11 cellular contexts compared by ENCODE assay signal in the genomic region with DNA sequence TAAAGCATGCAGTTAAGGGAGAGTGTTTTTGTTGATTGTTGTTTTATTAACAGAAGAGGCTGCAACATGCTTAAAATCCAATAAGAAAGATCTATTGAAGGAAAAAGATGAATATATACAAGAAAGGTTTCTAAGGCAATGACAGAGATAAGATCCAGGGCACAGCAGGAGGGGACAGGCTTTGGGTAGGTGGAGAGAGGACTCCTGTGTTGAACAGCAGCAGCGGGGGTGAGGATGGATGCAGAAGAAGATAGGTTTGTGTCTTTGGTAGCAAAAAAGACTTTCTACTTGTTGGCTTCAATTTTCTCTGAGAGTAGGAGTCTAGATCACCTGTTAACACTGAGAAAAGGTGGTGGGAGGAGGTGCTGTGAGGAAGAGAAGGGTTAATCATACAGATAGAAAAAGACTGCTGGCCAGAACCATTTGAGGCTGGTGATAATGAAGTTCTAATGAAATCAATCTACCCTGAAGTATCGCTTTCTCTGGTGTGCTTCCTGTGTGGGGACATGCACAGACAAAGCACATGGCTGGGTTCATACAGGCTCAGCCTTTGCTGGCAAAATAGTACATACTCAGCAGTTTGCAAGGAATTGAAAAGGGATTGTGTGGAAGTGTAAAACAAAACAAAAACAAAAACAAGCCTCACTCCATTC. TPM values are rescaled to one million over a fixed set of nuclear protein-coding genes. Genes with fewer than 3 reads are reported as not detected.
DNase-seq lines count a peak whose midpoint lies in the region; ATAC-seq and TF ChIP-seq lines count a peak whose summit lies in the region.
"Had no signal": no experiment of that assay in that cellular context is flagged by ENCODE, and none has a peak within 500 bp of the region (broad histone marks: within the 10 kb centered on the region; RNA-seq: fewer than 3 reads in every experiment).

No MANE protein-coding gene starts in this region.

- intact Hi-C loops in esophagus squamous epithelium (cut with DNase I), result no loop called here

- no peak overlapping the region for H3K9ac ChIP-seq in GM23248

- no peaks in the 10 kb centered on the region for H3K9me2 ChIP-seq in GM23248 (ENCODE audit: insufficient read depth)

- H3K4me2 ChIP-seq in GM23248 (ENCODE audit: unreplicated experiment), result no peak overlapping the region

- peak; percentile 95 for ATAC-seq in GM18502 (IDR thresholded peaks at IDR 0.05; ENCODE audit: poor library complexity, unreplicated experiment)
- peak; percentile 95 for ATAC-seq in GM21447 (IDR thresholded peaks at IDR 0.05; ENCODE audit: unreplicated experiment)
- ATAC-seq in HG03378 (IDR thresholded peaks at IDR 0.05; ENCODE audit: unreplicated experiment), result peak; percentile 88

- peaks cover 100% of the 10 kb centered on the region for H3K79me2 ChIP-seq in GM23248 (ENCODE audit: insufficient read depth)

- POLR2A ChIA-PET in HEK293T (lab: Yijun Ruan, JAX), result no interaction called here

- in situ Hi-C loops in GM23248 (cut with MboI), result no loop called here

- TF ChIP-seq POLR2A in esophagus squamous epithelium (IDR thresholded peaks at IDR 0.05), result no peak

- H3K36me3 ChIP-seq in esophagus squamous epithelium (no peaks in the 10 kb centered on the region), GM23248 (ENCODE audit: low read depth) (peaks cover 8% of the 10 kb centered on the region; the same call in 1 of the 2 replicates)
- H3K36me3 ChIP-seq: neutrophil had no signal

- H3K27me3 ChIP-seq in esophagus squamous epithelium (no peaks in the 10 kb centered on the region), GM23248 (replicated peaks; ENCODE audit: insufficient read depth) (no peaks in the 10 kb centered on the region)
- H3K27me3 ChIP-seq: neutrophil had no signal

- no peak for TF ChIP-seq CTCF in esophagus squamous epithelium (IDR thresholded peaks at IDR 0.05)

- CTCF ChIA-PET in HEK293T (lab: Yijun Ruan, JAX), result interaction anchor here (0.6 kb wide), 1 partner anchor 20 kb away, joined by 3 read pairs; no protein-coding TSS in a partner anchor

- peak overlapping the region; percentile 71 to 85 (median 78) for H3K27ac ChIP-seq in esophagus squamous epithelium
- H3K27ac ChIP-seq in GM23248, result no peak overlapping the region
- H3K27ac ChIP-seq: neutrophil had no signal

- H3K9me3 ChIP-seq in esophagus squamous epithelium (no peaks in the 10 kb centered on the region), GM23248 (ENCODE audit: low read depth) (no peaks in the 10 kb centered on the region)
- H3K9me3 ChIP-seq: neutrophil had no signal

- peaks cover 11% of the 10 kb centered on the region; the same call in 1 of the 2 replicates for H3F3A ChIP-seq in GM23248 (ENCODE audit: insufficient read depth)

- WGBS in esophagus squamous epithelium, 2 donors, result 33 to 39% methylated on average over 2 of the region's 2 CpGs
- WGBS in GM23248 (ENCODE audit: low coverage in 1 of 2, low lambda C conversion rate in 2 of 2, missing lambda C conversion rate in 2 of 2), 2 experiments, result 70% methylated on average over 2 of the region's 2 CpGs

- H3K4me3 ChIP-seq in esophagus squamous epithelium, result no peak overlapping the region
- H3K4me3 ChIP-seq in GM23248, result no peak overlapping the region

- H3K4me1 ChIP-seq in esophagus squamous epithelium (peaks cover 20 to 97% (median 26%) of the 10 kb centered on the region in 3 donors), GM23248 (ENCODE audit: insufficient read depth) (peaks cover 19% of the 10 kb centered on the region)

- no peaks in the 10 kb centered on the region; the same call in 1 of the 2 replicates for H4K20me1 ChIP-seq in GM23248 (ENCODE audit: insufficient read depth)

- no peak overlapping the region for H2AFZ ChIP-seq in GM23248

- DNase-seq in esophagus squamous epithelium (lab: John Stamatoyannopoulos, UW) (no peak), HEK293T (ENCODE audit: extremely low spot score) (no peak), LoVo (ENCODE audit: low spot score) (no peak), GM23248 (no peak)
- DNase-seq in activated CD4-positive, CD25-positive, alpha-beta regulatory T cell (lab: John Stamatoyannopoulos, UW), result no peak
- DNase-seq: EL, NCI-H1417 treated with DMSO at 0.1 percent for 48 hours had no signal

TF ChIP-seq in HEK293T, 16 proteins besides CTCF, POLR2A, EP300 and RAD21:
- TF ChIP-seq FOXK2 (IDR thresholded peaks at IDR 0.05), result no peak
- TF ChIP-seq LEF1 (IDR thresholded peaks at IDR 0.05; ENCODE audit: borderline replicate concordance), result no peak
- TF ChIP-seq HDGF (IDR thresholded peaks at IDR 0.05; ENCODE audit: borderline replicate concordance), result no peak
- TF ChIP-seq BHLHE40 (IDR thresholded peaks at IDR 0.05; ENCODE audit: borderline replicate concordance), result no peak
- no peak for TF ChIP-seq NFRKB (IDR thresholded peaks at IDR 0.05)
- TF ChIP-seq L3MBTL2 (conservative IDR thresholded peaks at IDR 0.05), result no peak
- TF ChIP-seq ARNT (IDR thresholded peaks at IDR 0.05), result no peak
- TF ChIP-seq FOXM1 (IDR thresholded peaks at IDR 0.05; ENCODE audit: borderline replicate concordance), result no peak
- TF ChIP-seq FOXA1 (IDR thresholded peaks at IDR 0.05), result no peak
- no peak for TF ChIP-seq SP1 (IDR thresholded peaks at IDR 0.05)
- no peak for TF ChIP-seq TARDBP (IDR thresholded peaks at IDR 0.05)
- no peak for TF ChIP-seq ELF4 (IDR thresholded peaks at IDR 0.05)
- TF ChIP-seq, protein P1, sequence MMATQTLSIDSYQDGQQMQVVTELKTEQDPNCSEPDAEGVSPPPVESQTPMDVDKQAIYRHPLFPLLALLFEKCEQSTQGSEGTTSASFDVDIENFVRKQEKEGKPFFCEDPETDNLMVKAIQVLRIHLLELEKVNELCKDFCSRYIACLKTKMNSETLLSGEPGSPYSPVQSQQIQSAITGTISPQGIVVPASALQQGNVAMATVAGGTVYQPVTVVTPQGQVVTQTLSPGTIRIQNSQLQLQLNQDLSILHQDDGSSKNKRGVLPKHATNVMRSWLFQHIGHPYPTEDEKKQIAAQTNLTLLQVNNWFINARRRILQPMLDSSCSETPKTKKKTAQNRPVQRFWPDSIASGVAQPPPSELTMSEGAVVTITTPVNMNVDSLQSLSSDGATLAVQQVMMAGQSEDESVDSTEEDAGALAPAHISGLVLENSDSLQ (IDR thresholded peaks at IDR 0.05), result no peak
- TF ChIP-seq SUZ12 (IDR thresholded peaks at IDR 0.05), result no peak
- TF ChIP-seq CTBP1 (IDR thresholded peaks at IDR 0.05; ENCODE audit: borderline replicate concordance), result no peak
- TF ChIP-seq ZNF384 (IDR thresholded peaks at IDR 0.05), result no peak

RNA-seq across cellular contexts. Expression of a gene that starts 17.2 kb away (rescaled TPM):
- 100 to 1,000 TPM; 134 to 468 (median 175) TPM for total RNA-seq in esophagus squamous epithelium
- total RNA-seq in GM23248 (2014; rRNA removed; shearing (Covaris generic)), result 322 and 411 TPM in 2 replicates
- 142 and 181 TPM in 2 replicates for polyA plus RNA-seq in GM23248 (2016; fragmentation: Nextera tagmentation; extraction: Ambion mirVana)
